ENCODE assay signal across 3 cellular contexts in the genomic region with DNA sequence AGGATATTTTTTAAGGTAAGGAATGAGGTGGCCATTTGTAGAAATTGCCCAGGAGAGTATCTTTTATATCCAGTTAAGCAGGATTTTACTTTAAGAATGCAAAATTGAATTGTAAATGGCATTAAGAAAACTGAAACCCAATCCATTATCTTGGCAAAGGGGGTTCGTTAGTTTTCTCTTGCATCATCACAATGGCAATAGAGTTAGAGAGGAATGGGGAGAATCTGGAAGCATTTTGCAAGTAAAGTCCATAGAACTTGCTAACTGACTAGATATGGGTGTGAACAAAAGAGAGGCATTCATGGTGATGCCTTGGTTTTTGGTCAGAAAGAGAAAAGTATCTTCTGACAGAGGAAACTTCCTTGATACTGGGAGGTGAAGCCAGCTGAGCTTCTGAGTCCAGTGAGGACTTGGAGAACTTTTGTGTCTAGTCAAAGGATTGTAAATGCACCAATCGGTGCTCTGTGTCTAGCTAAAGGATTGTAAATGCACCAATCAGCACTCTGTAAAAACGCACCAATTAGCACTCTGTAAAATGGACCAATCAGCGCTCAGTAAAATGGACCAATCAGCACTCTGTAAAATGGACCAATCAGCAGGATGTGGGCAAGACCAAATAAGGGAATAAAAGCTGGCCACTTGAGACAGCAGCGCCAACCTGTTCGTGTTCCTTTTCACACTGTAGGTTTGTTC.
TF ChIP-seq lines count a peak whose summit lies in the region.

No MANE protein-coding gene starts in this region.

TF ChIP-seq in A549, 52 proteins besides CTCF, POLR2A, EP300 and RAD21:
- no peak for TF ChIP-seq EHMT2 (IDR thresholded peaks at IDR 0.05; ENCODE audit: low read depth)
- TF ChIP-seq MAFK (IDR thresholded peaks at IDR 0.05; ENCODE audit: partially characterized antibody): peak; percentile 33

TF ChIP-seq in HCT116, 20 proteins besides CTCF, POLR2A, EP300 and RAD21:
- TF ChIP-seq FOSL1 (IDR thresholded peaks at IDR 0.05; ENCODE audit: low read depth) (no peak), SRF (IDR thresholded peaks at IDR 0.05; ENCODE audit: low read depth) (0 out of 2 replicates have a peak, but pooled peaks have one; percentile 41), TCF7L2 (IDR thresholded peaks at IDR 0.05; ENCODE audit: borderline replicate concordance, extremely low read depth, insufficient read depth, insufficient read length) (no peak), EZH2 (IDR thresholded peaks at IDR 0.05) (no peak), EZH2phosphoT487 (IDR thresholded peaks at IDR 0.05; ENCODE audit: borderline replicate concordance) (no peak), ZFX (IDR thresholded peaks at IDR 0.05) (no peak), SIN3A (IDR thresholded peaks at IDR 0.05; ENCODE audit: low read depth) (no peak), CBX3 (IDR thresholded peaks at IDR 0.05; ENCODE audit: low read depth) (no peak), ZNF274 (IDR thresholded peaks at IDR 0.05; ENCODE audit: low read depth, low read length) (no peak)
TF ChIP-seq in HCT116: peak in this region for 1.

TF ChIP-seq in WTC11, 78 proteins besides CTCF, POLR2A, EP300 and RAD21:
- TF ChIP-seq, protein P1, sequence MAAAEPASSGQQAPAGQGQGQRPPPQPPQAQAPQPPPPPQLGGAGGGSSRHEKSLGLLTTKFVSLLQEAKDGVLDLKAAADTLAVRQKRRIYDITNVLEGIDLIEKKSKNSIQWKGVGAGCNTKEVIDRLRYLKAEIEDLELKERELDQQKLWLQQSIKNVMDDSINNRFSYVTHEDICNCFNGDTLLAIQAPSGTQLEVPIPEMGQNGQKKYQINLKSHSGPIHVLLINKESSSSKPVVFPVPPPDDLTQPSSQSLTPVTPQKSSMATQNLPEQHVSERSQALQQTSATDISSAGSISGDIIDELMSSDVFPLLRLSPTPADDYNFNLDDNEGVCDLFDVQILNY (CRISPR knock-in tag; IDR thresholded peaks at IDR 0.05): no peak
- peak; percentile 77 for TF ChIP-seq NFYB (CRISPR knock-in tag; conservative IDR thresholded peaks at IDR 0.05; ENCODE audit: low read depth)
- TF ChIP-seq, protein P2, sequence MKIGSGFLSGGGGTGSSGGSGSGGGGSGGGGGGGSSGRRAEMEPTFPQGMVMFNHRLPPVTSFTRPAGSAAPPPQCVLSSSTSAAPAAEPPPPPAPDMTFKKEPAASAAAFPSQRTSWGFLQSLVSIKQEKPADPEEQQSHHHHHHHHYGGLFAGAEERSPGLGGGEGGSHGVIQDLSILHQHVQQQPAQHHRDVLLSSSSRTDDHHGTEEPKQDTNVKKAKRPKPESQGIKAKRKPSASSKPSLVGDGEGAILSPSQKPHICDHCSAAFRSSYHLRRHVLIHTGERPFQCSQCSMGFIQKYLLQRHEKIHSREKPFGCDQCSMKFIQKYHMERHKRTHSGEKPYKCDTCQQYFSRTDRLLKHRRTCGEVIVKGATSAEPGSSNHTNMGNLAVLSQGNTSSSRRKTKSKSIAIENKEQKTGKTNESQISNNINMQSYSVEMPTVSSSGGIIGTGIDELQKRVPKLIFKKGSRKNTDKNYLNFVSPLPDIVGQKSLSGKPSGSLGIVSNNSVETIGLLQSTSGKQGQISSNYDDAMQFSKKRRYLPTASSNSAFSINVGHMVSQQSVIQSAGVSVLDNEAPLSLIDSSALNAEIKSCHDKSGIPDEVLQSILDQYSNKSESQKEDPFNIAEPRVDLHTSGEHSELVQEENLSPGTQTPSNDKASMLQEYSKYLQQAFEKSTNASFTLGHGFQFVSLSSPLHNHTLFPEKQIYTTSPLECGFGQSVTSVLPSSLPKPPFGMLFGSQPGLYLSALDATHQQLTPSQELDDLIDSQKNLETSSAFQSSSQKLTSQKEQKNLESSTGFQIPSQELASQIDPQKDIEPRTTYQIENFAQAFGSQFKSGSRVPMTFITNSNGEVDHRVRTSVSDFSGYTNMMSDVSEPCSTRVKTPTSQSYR (CRISPR knock-in tag; IDR thresholded peaks at IDR 0.05): no peak
TF ChIP-seq in WTC11: peak in this region for 1.
